In genomic region chr14:21107360-21107781, GRCh38 we compare ENCODE assay signal across 1 cellular context.
A peak's percentile ranks its signal among the peaks of the same experiment; 100 is the strongest.
TF ChIP-seq lines count a peak whose summit lies in the region.

No MANE protein-coding gene starts in this region.

TF ChIP-seq in K562, 482 proteins besides CTCF, POLR2A, EP300 and RAD21 (continued from another document):
- TF ChIP-seq, protein P1, sequence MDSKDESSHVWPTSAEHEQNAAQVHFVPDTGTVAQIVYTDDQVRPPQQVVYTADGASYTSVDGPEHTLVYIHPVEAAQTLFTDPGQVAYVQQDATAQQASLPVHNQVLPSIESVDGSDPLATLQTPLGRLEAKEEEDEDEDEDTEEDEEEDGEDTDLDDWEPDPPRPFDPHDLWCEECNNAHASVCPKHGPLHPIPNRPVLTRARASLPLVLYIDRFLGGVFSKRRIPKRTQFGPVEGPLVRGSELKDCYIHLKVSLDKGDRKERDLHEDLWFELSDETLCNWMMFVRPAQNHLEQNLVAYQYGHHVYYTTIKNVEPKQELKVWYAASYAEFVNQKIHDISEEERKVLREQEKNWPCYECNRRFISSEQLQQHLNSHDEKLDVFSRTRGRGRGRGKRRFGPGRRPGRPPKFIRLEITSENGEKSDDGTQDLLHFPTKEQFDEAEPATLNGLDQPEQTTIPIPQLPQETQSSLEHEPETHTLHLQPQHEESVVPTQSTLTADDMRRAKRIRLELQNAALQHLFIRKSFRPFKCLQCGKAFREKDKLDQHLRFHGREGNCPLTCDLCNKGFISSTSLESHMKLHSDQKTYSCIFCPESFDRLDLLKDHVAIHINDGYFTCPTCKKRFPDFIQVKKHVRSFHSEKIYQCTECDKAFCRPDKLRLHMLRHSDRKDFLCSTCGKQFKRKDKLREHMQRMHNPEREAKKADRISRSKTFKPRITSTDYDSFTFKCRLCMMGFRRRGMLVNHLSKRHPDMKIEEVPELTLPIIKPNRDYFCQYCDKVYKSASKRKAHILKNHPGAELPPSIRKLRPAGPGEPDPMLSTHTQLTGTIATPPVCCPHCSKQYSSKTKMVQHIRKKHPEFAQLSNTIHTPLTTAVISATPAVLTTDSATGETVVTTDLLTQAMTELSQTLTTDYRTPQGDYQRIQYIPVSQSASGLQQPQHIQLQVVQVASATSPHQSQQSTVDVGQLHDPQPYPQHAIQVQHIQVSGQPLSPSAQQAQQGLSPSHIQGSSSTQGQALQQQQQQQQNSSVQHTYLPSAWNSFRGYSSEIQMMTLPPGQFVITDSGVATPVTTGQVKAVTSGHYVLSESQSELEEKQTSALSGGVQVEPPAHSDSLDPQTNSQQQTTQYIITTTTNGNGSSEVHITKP (IDR thresholded peaks at IDR 0.05; ENCODE audit: partially characterized antibody), result peak; percentile 31
- TF ChIP-seq CREB3 (tag; conservative IDR thresholded peaks at IDR 0.05; ENCODE audit: low read depth) (no peak), TCFL5 (CRISPR knock-in tag; conservative IDR thresholded peaks at IDR 0.05) (no peak), YBX1 (IDR thresholded peaks at IDR 0.05) (no peak), FOSL1 (tag; conservative IDR thresholded peaks at IDR 0.05) (peak; percentile 74), ZKSCAN8 (CRISPR knock-in tag; IDR thresholded peaks at IDR 0.05) (0 out of 2 replicates have a peak, but pooled peaks have one; percentile 3), ZNF175 (CRISPR knock-in tag; IDR thresholded peaks at IDR 0.05; ENCODE audit: low read depth) (0 out of 2 replicates have a peak, but pooled peaks have one; percentile 26), MECOM (CRISPR knock-in tag; IDR thresholded peaks at IDR 0.05) (peak; percentile 58; the same call in 1 of the 2 replicates), JUND (IDR thresholded peaks at IDR 0.05; ENCODE audit: borderline replicate concordance, low read depth, low read length) (peak; percentile 57; the same call in 1 of the 2 replicates), JUND (tag; IDR thresholded peaks at IDR 0.05; ENCODE audit: borderline replicate concordance, low read depth, low read length) (peak; percentile 64; the same call in 1 of the 3 replicates), TGIF2 (CRISPR knock-in tag; IDR thresholded peaks at IDR 0.05) (no peak), EWSR1 (IDR thresholded peaks at IDR 0.05; ENCODE audit: borderline replicate concordance, low read depth, partially characterized antibody) (no peak), KLF16 (IDR thresholded peaks at IDR 0.05) (no peak), MCM7 (IDR thresholded peaks at IDR 0.05) (no peak), C11orf30 (IDR thresholded peaks at IDR 0.05; ENCODE audit: low read depth) (peak; percentile 67), RCOR1 (IDR thresholded peaks at IDR 0.05; ENCODE audit: borderline replicate concordance in 1 of 2, low read depth in 2 of 2, low read length in 2 of 2) (0 out of 4 replicates have a peak, but pooled peaks of 1 of the 2 experiments have one; percentile 33)
- TF ChIP-seq, protein P2, sequence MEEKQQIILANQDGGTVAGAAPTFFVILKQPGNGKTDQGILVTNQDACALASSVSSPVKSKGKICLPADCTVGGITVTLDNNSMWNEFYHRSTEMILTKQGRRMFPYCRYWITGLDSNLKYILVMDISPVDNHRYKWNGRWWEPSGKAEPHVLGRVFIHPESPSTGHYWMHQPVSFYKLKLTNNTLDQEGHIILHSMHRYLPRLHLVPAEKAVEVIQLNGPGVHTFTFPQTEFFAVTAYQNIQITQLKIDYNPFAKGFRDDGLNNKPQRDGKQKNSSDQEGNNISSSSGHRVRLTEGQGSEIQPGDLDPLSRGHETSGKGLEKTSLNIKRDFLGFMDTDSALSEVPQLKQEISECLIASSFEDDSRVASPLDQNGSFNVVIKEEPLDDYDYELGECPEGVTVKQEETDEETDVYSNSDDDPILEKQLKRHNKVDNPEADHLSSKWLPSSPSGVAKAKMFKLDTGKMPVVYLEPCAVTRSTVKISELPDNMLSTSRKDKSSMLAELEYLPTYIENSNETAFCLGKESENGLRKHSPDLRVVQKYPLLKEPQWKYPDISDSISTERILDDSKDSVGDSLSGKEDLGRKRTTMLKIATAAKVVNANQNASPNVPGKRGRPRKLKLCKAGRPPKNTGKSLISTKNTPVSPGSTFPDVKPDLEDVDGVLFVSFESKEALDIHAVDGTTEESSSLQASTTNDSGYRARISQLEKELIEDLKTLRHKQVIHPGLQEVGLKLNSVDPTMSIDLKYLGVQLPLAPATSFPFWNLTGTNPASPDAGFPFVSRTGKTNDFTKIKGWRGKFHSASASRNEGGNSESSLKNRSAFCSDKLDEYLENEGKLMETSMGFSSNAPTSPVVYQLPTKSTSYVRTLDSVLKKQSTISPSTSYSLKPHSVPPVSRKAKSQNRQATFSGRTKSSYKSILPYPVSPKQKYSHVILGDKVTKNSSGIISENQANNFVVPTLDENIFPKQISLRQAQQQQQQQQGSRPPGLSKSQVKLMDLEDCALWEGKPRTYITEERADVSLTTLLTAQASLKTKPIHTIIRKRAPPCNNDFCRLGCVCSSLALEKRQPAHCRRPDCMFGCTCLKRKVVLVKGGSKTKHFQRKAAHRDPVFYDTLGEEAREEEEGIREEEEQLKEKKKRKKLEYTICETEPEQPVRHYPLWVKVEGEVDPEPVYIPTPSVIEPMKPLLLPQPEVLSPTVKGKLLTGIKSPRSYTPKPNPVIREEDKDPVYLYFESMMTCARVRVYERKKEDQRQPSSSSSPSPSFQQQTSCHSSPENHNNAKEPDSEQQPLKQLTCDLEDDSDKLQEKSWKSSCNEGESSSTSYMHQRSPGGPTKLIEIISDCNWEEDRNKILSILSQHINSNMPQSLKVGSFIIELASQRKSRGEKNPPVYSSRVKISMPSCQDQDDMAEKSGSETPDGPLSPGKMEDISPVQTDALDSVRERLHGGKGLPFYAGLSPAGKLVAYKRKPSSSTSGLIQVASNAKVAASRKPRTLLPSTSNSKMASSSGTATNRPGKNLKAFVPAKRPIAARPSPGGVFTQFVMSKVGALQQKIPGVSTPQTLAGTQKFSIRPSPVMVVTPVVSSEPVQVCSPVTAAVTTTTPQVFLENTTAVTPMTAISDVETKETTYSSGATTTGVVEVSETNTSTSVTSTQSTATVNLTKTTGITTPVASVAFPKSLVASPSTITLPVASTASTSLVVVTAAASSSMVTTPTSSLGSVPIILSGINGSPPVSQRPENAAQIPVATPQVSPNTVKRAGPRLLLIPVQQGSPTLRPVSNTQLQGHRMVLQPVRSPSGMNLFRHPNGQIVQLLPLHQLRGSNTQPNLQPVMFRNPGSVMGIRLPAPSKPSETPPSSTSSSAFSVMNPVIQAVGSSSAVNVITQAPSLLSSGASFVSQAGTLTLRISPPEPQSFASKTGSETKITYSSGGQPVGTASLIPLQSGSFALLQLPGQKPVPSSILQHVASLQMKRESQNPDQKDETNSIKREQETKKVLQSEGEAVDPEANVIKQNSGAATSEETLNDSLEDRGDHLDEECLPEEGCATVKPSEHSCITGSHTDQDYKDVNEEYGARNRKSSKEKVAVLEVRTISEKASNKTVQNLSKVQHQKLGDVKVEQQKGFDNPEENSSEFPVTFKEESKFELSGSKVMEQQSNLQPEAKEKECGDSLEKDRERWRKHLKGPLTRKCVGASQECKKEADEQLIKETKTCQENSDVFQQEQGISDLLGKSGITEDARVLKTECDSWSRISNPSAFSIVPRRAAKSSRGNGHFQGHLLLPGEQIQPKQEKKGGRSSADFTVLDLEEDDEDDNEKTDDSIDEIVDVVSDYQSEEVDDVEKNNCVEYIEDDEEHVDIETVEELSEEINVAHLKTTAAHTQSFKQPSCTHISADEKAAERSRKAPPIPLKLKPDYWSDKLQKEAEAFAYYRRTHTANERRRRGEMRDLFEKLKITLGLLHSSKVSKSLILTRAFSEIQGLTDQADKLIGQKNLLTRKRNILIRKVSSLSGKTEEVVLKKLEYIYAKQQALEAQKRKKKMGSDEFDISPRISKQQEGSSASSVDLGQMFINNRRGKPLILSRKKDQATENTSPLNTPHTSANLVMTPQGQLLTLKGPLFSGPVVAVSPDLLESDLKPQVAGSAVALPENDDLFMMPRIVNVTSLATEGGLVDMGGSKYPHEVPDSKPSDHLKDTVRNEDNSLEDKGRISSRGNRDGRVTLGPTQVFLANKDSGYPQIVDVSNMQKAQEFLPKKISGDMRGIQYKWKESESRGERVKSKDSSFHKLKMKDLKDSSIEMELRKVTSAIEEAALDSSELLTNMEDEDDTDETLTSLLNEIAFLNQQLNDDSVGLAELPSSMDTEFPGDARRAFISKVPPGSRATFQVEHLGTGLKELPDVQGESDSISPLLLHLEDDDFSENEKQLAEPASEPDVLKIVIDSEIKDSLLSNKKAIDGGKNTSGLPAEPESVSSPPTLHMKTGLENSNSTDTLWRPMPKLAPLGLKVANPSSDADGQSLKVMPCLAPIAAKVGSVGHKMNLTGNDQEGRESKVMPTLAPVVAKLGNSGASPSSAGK (IDR thresholded peaks at IDR 0.05), result 0 out of 2 replicates have a peak, but pooled peaks have one; percentile 14
